In the genomic region with DNA sequence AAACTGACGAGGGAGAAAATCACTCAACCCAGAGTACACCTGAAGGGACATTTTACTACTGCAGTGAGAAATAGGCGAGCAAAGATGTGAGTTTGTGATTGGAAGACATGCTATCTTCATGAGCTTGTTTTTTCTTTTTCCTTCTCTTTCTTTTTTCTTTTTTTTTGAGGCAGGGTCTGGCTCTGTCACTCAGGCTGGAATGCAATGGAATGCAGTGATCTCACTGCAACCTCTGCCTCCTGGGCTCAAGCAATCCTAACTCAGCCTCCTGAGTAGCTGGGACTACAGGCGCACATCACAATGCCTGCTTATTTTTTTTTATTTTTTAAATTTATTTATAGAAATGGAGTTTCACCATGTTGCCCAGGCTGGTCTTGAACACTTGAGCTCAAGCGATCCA, we compare ENCODE assay signal across 6 cellular contexts. TPM values are rescaled to one million over a fixed set of nuclear protein-coding genes. Genes with fewer than 3 reads are reported as not detected.
"Had no signal": no experiment of that assay in that cellular context is flagged by ENCODE, and none has a peak within 500 bp of the region (broad histone marks: within the 10 kb centered on the region; RNA-seq: fewer than 3 reads in every experiment).

No MANE protein-coding gene starts in this region.

RNA-seq across cellular contexts. Expression of a gene that starts 25.4 kb away (rescaled TPM):
- total RNA-seq: HepG2, HT1080, IMR-90, M059J, RPMI7951, SJSA1 had no signal
- polyA plus RNA-seq: IMR-90 had no signal
